In genomic region chr10:102122450-102122849, GRCh38 we compare ENCODE assay signal across 15 cellular contexts. TPM values are rescaled to one million over a fixed set of nuclear protein-coding genes. Genes with fewer than 3 reads are reported as not detected.
DNase-seq lines count a peak whose midpoint lies in the region; ATAC-seq and TF ChIP-seq lines count a peak whose summit lies in the region.
"Had no signal": no experiment of that assay in that cellular context is flagged by ENCODE, and none has a peak within 500 bp of the region (broad histone marks: within the 10 kb centered on the region; RNA-seq: fewer than 3 reads in every experiment).

No MANE protein-coding gene starts in this region.

- 100% methylated on average over 1 of the region's 1 CpG; no CpG with 5 or more reads in 1 of the 2 experiments for WGBS in mesodermal cell (ENCODE audit: insufficient coverage in 2 of 2), 2 experiments

- DNase-seq in activated naive CD8-positive, alpha-beta T cell treated with anti-CD3 and anti-CD28 coated beads for 36 hours, result no peak
- no peak for DNase-seq in thoracic aorta (ENCODE audit: low spot score)
- DNase-seq in kidney tubule cell (ENCODE audit: low spot score), result no peak
- DNase-seq: activated B cell treated with CpG ODN at 0.5 μM for 24 hours, activated T-cell treated with anti-CD3 and anti-CD28 coated beads for 4 hours, dermis blood vessel endothelial cell, kidney, NCI-H1048, NCI-H345 had no signal

- no peaks in the 10 kb centered on the region for H3K27me3 ChIP-seq in thoracic aorta (replicated peaks; ENCODE audit: insufficient read depth)
- H3K27me3 ChIP-seq: neutrophil had no signal

- no peaks in the 10 kb centered on the region for H3K27me3 Mint-ChIP-seq in activated naive CD8-positive, alpha-beta T cell treated with anti-CD3 and anti-CD28 coated beads for 36 hours
- H3K27me3 Mint-ChIP-seq: activated B cell treated with CpG ODN at 0.5 μM for 24 hours had no signal

- H3K36me3 Mint-ChIP-seq in activated naive CD8-positive, alpha-beta T cell treated with anti-CD3 and anti-CD28 coated beads for 36 hours, result peaks cover 4% of the 10 kb centered on the region

- H3K36me3 ChIP-seq in ES-I3 (ENCODE audit: insufficient read depth, low read length) (no peaks in the 10 kb centered on the region), mesodermal cell (ENCODE audit: control insufficient read depth, insufficient read depth, low read length) (no peaks in the 10 kb centered on the region), thoracic aorta (no peaks in the 10 kb centered on the region)
- H3K36me3 ChIP-seq: neutrophil had no signal

- peak overlapping the region; percentile 2 for H3K27ac Mint-ChIP-seq in activated naive CD8-positive, alpha-beta T cell treated with anti-CD3 and anti-CD28 coated beads for 36 hours

- H3K4me1 Mint-ChIP-seq in activated naive CD8-positive, alpha-beta T cell treated with anti-CD3 and anti-CD28 coated beads for 36 hours, result peaks cover 27% of the 10 kb centered on the region

- TF ChIP-seq CTCF in thoracic aorta (IDR thresholded peaks at IDR 0.05), result no peak

- no peaks in the 10 kb centered on the region for H3K9me3 ChIP-seq in ES-I3 (ENCODE audit: control insufficient read depth, insufficient read depth, low read length)
- H3K9me3 ChIP-seq in mesodermal cell (ENCODE audit: control insufficient read depth, low read length), result no peaks in the 10 kb centered on the region
- no peaks in the 10 kb centered on the region for H3K9me3 ChIP-seq in thoracic aorta
- H3K9me3 ChIP-seq: Caco-2, neutrophil had no signal

- H3K4me1 ChIP-seq in ES-I3 (ENCODE audit: insufficient read depth, low read length) (peaks cover 33% of the 10 kb centered on the region), mesodermal cell (ENCODE audit: control insufficient read depth, insufficient read depth, low read length, poor library complexity, severe bottlenecking) (peaks cover 32% of the 10 kb centered on the region), thoracic aorta (ENCODE audit: control insufficient read depth in 1 of 2, low read depth in 2 of 2) (peaks cover 20 to 29% of the 10 kb centered on the region in 2 donors)

- no peak overlapping the region for H3K4me3 Mint-ChIP-seq in activated naive CD8-positive, alpha-beta T cell treated with anti-CD3 and anti-CD28 coated beads for 36 hours
- H3K4me3 Mint-ChIP-seq: activated B cell treated with CpG ODN at 0.5 μM for 24 hours had no signal

- ATAC-seq in thoracic aorta (ENCODE audit: insufficient number of reproducible peaks, low FRiP score, low read depth), result no peak
- ATAC-seq in GM19452 (IDR thresholded peaks at IDR 0.05; ENCODE audit: unreplicated experiment), result no peak
- ATAC-seq in GM21825 (IDR thresholded peaks at IDR 0.05; ENCODE audit: unreplicated experiment), result no peak

- no peaks in the 10 kb centered on the region for H3K9me3 Mint-ChIP-seq in activated naive CD8-positive, alpha-beta T cell treated with anti-CD3 and anti-CD28 coated beads for 36 hours
- H3K9me3 Mint-ChIP-seq: activated B cell treated with CpG ODN at 0.5 μM for 24 hours had no signal

- no peak overlapping the region for H3K4me3 ChIP-seq in mesodermal cell (ENCODE audit: extremely low read depth, insufficient read depth, low read length, poor library complexity, severe bottlenecking)
- H3K4me3 ChIP-seq in thoracic aorta, result no peak overlapping the region

- peak overlapping the region; percentile 99 for H3K27ac ChIP-seq in mesodermal cell (ENCODE audit: low read depth, low read length, severe bottlenecking)
- peak overlapping the region; percentile 97 to 100 for H3K27ac ChIP-seq in thoracic aorta
- H3K27ac ChIP-seq: neutrophil had no signal

- 0 out of 2 replicates have a peak overlapping the region, but pooled peaks have one; percentile 0 for H3K9ac ChIP-seq in ES-I3 (ENCODE audit: low read depth, low read length)

RNA-seq across cellular contexts. Expression of gene LDB1, which starts 2.3 kb away (rescaled TPM):
- total RNA-seq in activated naive CD8-positive, alpha-beta T cell treated with anti-CD3 and anti-CD28 coated beads for 36 hours, result 10 to 100 TPM; 68.0 to 71.5 TPM
- 112 TPM for polyA plus RNA-seq in mesodermal cell (2013, experiment 1 of 2)
- polyA plus RNA-seq in mesodermal cell (2013, experiment 2 of 2), result 92.3 TPM
- 10 to 100 TPM; 49.3 to 49.8 TPM for total RNA-seq in thoracic aorta

RNA-seq across cellular contexts. Expression of gene PPRC1, which starts 10.4 kb away (rescaled TPM):
- 100 to 1,000 TPM; 104 to 111 TPM for total RNA-seq in activated naive CD8-positive, alpha-beta T cell treated with anti-CD3 and anti-CD28 coated beads for 36 hours
- 24.3 TPM for polyA plus RNA-seq in mesodermal cell (2013, experiment 1 of 2)
- polyA plus RNA-seq in mesodermal cell (2013, experiment 2 of 2), result 17.7 TPM
- 10 to 100 TPM; 18.0 to 56.4 TPM for total RNA-seq in thoracic aorta

RNA-seq across cellular contexts. Expression of gene NOLC1, which starts 29.7 kb away (rescaled TPM):
- 100 to 1,000 TPM; 337 to 346 TPM for total RNA-seq in activated naive CD8-positive, alpha-beta T cell treated with anti-CD3 and anti-CD28 coated beads for 36 hours
- 70.5 TPM for polyA plus RNA-seq in mesodermal cell (2013, experiment 1 of 2)
- 72.1 TPM for polyA plus RNA-seq in mesodermal cell (2013, experiment 2 of 2)
- total RNA-seq in thoracic aorta, result 100 to 1,000 TPM in 1 of 2 donors, 10 to 100 TPM in 1; 34.1 to 104 TPM

RNA-seq across cellular contexts. Expression of gene HPS6, which starts 57.3 kb away (rescaled TPM):
- total RNA-seq in activated naive CD8-positive, alpha-beta T cell treated with anti-CD3 and anti-CD28 coated beads for 36 hours, result 10 to 100 TPM; 21.2 to 21.3 TPM
- 13.6 TPM for polyA plus RNA-seq in mesodermal cell (2013, experiment 1 of 2)
- polyA plus RNA-seq in mesodermal cell (2013, experiment 2 of 2), result 10.6 TPM
- 10 to 100 TPM; 21.8 to 22.3 TPM for total RNA-seq in thoracic aorta
